ENCODE assay signal across 12 cellular contexts in genomic region chr3:149527531-149528343, GRCh38. TPM values are rescaled to one million over a fixed set of nuclear protein-coding genes. Genes with fewer than 3 reads are reported as not detected.
DNase-seq lines count a peak whose midpoint lies in the region; ATAC-seq and TF ChIP-seq lines count a peak whose summit lies in the region.
"Had no signal": no experiment of that assay in that cellular context is flagged by ENCODE, and none has a peak within 500 bp of the region (broad histone marks: within the 10 kb centered on the region; RNA-seq: fewer than 3 reads in every experiment).

No MANE protein-coding gene starts in this region.

- no peaks in the 10 kb centered on the region for H3K9me3 ChIP-seq in Panc1 (ENCODE audit: control insufficient read depth, insufficient read depth, low read depth, low read length)

- BruUV-seq in Panc1 (replicated peaks; lab: Mats Ljungman, UMichigan) = no TSS peak

- peaks cover 55% of the 10 kb centered on the region for H3K4me1 ChIP-seq in Panc1 (ENCODE audit: control insufficient read depth, insufficient read depth, low read length)

- in situ Hi-C loops in Panc1 (cut with HindIII; ENCODE audit: low pct_unique_long_range_greater_than_20kb, low sequenced_read_pairs) = no loop called here

- no peaks in the 10 kb centered on the region for H3K27me3 ChIP-seq in Panc1 (ENCODE audit: control insufficient read depth, insufficient read depth, low read length)

- H3K27ac Mint-ChIP-seq in nephron = peak overlapping the region; percentile 60 to 65 (median 63)
- H3K27ac Mint-ChIP-seq in activated naive CD4-positive, alpha-beta T cell treated with anti-CD3 and anti-CD28 coated beads for 36 hours = no peak overlapping the region
- H3K27ac Mint-ChIP-seq: CD4-positive, CD25-positive, alpha-beta regulatory T cell had no signal

- no peak overlapping the region for H3K4me3 Mint-ChIP-seq in nephron
- no peak overlapping the region for H3K4me3 Mint-ChIP-seq in activated naive CD4-positive, alpha-beta T cell treated with anti-CD3 and anti-CD28 coated beads for 36 hours
- H3K4me3 Mint-ChIP-seq: CD4-positive, CD25-positive, alpha-beta regulatory T cell had no signal

- peaks cover 54% of the 10 kb centered on the region for H3K4me1 Mint-ChIP-seq in nephron
- no peaks in the 10 kb centered on the region for H3K4me1 Mint-ChIP-seq in activated naive CD4-positive, alpha-beta T cell treated with anti-CD3 and anti-CD28 coated beads for 36 hours (ENCODE audit: low read depth)
- H3K4me1 Mint-ChIP-seq: CD4-positive, CD25-positive, alpha-beta regulatory T cell had no signal

- H3K4me3 ChIP-seq in AG10803 (ENCODE audit: low read length) = no peak overlapping the region
- H3K4me3 ChIP-seq in Panc1 (ENCODE audit: low read depth in 2 of 2, low read length in 2 of 2) = no peak overlapping the region
- H3K4me3 ChIP-seq in fibroblast of pulmonary artery (replicated peaks; ENCODE audit: low read depth, low read length) = no peak overlapping the region

- TF ChIP-seq CTCF in AG10803 (conservative IDR thresholded peaks at IDR 0.05; ENCODE audit: low read length) (peak; percentile 27), Panc1 (IDR thresholded peaks at IDR 0.05) (peak; percentile 66), fibroblast of pulmonary artery (IDR thresholded peaks at IDR 0.05; ENCODE audit: low read length, missing control alignments) (peak; percentile 37), nephron (IDR thresholded peaks at IDR 0.05; ENCODE audit: unreplicated experiment in 3 of 3) (peak in 1 of 3 experiments; percentile 36)

- peaks cover 30% of the 10 kb centered on the region for H3K36me3 ChIP-seq in Panc1 (ENCODE audit: control insufficient read depth, insufficient read depth, low read length)

- H3K9me3 Mint-ChIP-seq in nephron = no peaks in the 10 kb centered on the region
- no peaks in the 10 kb centered on the region for H3K9me3 Mint-ChIP-seq in activated naive CD4-positive, alpha-beta T cell treated with anti-CD3 and anti-CD28 coated beads for 36 hours

- intact Hi-C loops in Panc1 (cut with micrococcal nuclease; ENCODE audit: unreplicated experiment) = no loop called here
- intact Hi-C loops in activated naive CD4-positive, alpha-beta T cell treated with anti-CD3 and anti-CD28 coated beads for 36 hours (cut with micrococcal nuclease) = no loop called here

- no peaks in the 10 kb centered on the region for H3K27me3 Mint-ChIP-seq in nephron (ENCODE audit: low read depth)
- peaks cover 4% of the 10 kb centered on the region for H3K27me3 Mint-ChIP-seq in activated naive CD4-positive, alpha-beta T cell treated with anti-CD3 and anti-CD28 coated beads for 36 hours (ENCODE audit: low read depth)

- ATAC-seq in Panc1 = peak; percentile 56
- no peak for ATAC-seq in HG03565 (IDR thresholded peaks at IDR 0.05; ENCODE audit: unreplicated experiment)
- ATAC-seq in GM18498 (IDR thresholded peaks at IDR 0.05; ENCODE audit: unreplicated experiment) = no peak
- no peak for ATAC-seq in GM18861 (IDR thresholded peaks at IDR 0.05; ENCODE audit: unreplicated experiment)
- ATAC-seq: HCT116 had no signal

- DNase-seq in AG10803 (ENCODE audit: low read depth) (no peak), Panc1 (ENCODE audit: low read depth, low spot score) (no peak), fibroblast of pulmonary artery (ENCODE audit: low read depth) (peak; percentile 60)
- DNase-seq in activated naive CD4-positive, alpha-beta T cell treated with anti-CD3 and anti-CD28 coated beads for 36 hours = no peak
- DNase-seq: activated T-cell treated with anti-CD3 and anti-CD28 coated beads, Interleukin-2, amount 50 U/mL, for 1 hour; CD4-positive, CD25-positive, alpha-beta regulatory T cell had no signal

- H3K27ac ChIP-seq in Panc1 (ENCODE audit: low read length) = peak overlapping the region; percentile 100

- CTCF ChIA-PET in Panc1 (lab: Charles Lee) = no interaction called here
- CTCF ChIA-PET in activated naive CD4-positive, alpha-beta T cell treated with anti-CD3 and anti-CD28 coated beads for 36 hours (lab: Charles Lee) = interaction anchor here (1.3 kb wide), 1 partner anchor 225 kb away, joined by 3 read pairs; no protein-coding TSS in a partner anchor

- peaks cover 42% of the 10 kb centered on the region for H3K36me3 Mint-ChIP-seq in nephron (ENCODE audit: low read depth)
- no peaks in the 10 kb centered on the region for H3K36me3 Mint-ChIP-seq in activated naive CD4-positive, alpha-beta T cell treated with anti-CD3 and anti-CD28 coated beads for 36 hours (ENCODE audit: low read depth)
- H3K36me3 Mint-ChIP-seq: CD4-positive, CD25-positive, alpha-beta regulatory T cell had no signal

- POLR2A ChIA-PET in Panc1 (lab: Charles Lee) = interaction anchor here (0.6 kb wide), 1 partner anchor 132 kb away, joined by 6 read pairs; no protein-coding TSS in a partner anchor

RNA-seq across cellular contexts. Expression of gene TM4SF4, which starts 53.2 kb away (rescaled TPM):
- total RNA-seq in Panc1 (2021; ENCODE audit: unreplicated experiment) = 0.46 TPM
- polyA plus RNA-seq in Panc1 (2012; ENCODE audit: insufficient read length) = not detected
- not detected for total RNA-seq in activated naive CD4-positive, alpha-beta T cell treated with anti-CD3 and anti-CD28 coated beads for 36 hours
- total RNA-seq: CD4-positive, CD25-positive, alpha-beta regulatory T cell; temporal lobe had no signal
- polyA plus RNA-seq: CD4-positive, CD25-positive, alpha-beta regulatory T cell had no signal
